ENCODE assay signal across 1 cellular context in the genomic region with DNA sequence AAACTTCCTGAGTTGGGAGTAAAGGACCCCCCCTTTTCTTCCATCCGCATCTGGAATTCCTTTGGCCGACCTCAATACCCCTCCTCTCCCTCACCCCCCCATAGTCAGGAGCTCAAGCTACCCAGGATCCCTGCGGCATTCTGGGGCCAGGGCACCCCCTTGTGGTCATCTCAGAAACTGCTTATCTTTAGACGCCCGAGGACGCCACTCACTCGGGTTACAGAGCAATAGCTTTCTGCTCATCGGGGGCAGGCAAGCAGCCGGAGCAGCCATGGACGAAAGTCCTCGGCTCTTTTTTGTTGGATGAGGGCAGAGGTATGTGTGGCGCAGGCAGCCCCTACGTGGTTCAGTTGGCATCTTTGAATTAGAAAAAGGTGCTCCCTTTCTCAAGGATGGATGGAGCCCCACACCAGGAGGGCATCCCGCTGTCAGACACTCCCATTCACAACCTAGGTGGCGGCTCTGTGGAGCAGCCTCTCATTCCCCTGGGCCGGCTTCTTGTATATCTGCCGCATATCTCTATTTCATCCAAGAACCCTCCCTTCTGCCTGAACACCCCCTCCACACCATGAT.
TF ChIP-seq lines count a peak whose summit lies in the region.

No MANE protein-coding gene starts in this region.

TF ChIP-seq in WTC11, 78 proteins besides CTCF, POLR2A, EP300 and RAD21 (continued from another document):
- TF ChIP-seq, protein P1, sequence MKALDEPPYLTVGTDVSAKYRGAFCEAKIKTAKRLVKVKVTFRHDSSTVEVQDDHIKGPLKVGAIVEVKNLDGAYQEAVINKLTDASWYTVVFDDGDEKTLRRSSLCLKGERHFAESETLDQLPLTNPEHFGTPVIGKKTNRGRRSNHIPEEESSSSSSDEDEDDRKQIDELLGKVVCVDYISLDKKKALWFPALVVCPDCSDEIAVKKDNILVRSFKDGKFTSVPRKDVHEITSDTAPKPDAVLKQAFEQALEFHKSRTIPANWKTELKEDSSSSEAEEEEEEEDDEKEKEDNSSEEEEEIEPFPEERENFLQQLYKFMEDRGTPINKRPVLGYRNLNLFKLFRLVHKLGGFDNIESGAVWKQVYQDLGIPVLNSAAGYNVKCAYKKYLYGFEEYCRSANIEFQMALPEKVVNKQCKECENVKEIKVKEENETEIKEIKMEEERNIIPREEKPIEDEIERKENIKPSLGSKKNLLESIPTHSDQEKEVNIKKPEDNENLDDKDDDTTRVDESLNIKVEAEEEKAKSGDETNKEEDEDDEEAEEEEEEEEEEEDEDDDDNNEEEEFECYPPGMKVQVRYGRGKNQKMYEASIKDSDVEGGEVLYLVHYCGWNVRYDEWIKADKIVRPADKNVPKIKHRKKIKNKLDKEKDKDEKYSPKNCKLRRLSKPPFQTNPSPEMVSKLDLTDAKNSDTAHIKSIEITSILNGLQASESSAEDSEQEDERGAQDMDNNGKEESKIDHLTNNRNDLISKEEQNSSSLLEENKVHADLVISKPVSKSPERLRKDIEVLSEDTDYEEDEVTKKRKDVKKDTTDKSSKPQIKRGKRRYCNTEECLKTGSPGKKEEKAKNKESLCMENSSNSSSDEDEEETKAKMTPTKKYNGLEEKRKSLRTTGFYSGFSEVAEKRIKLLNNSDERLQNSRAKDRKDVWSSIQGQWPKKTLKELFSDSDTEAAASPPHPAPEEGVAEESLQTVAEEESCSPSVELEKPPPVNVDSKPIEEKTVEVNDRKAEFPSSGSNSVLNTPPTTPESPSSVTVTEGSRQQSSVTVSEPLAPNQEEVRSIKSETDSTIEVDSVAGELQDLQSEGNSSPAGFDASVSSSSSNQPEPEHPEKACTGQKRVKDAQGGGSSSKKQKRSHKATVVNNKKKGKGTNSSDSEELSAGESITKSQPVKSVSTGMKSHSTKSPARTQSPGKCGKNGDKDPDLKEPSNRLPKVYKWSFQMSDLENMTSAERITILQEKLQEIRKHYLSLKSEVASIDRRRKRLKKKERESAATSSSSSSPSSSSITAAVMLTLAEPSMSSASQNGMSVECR (CRISPR knock-in tag; IDR thresholded peaks at IDR 0.05; ENCODE audit: borderline replicate concordance): no peak
- TF ChIP-seq MYBL2 (CRISPR knock-in tag; IDR thresholded peaks at IDR 0.05) (no peak), EMX1 (CRISPR knock-in tag; IDR thresholded peaks at IDR 0.05) (no peak)
